ENCODE assay signal across 17 cellular contexts in genomic region chr13:23730251-23730650, GRCh38.
"Had no signal": no experiment of that assay in that cellular context is flagged by ENCODE, and none has a peak within 500 bp of the region (broad histone marks: within the 10 kb centered on the region; RNA-seq: fewer than 3 reads in every experiment).

No MANE protein-coding gene starts in this region.

- H3K4me1 ChIP-seq: right lobe of liver, uterus had no signal

- ATAC-seq: left lobe of liver; natural killer cell treated with Interleukin-12 subunit alpha and Interleukin-12 subunit beta and Interleukin-15 and Interleukin-18, amount 100 ng/mL, for 72 hours; pancreas; right lobe of liver; stimulated activated naive CD8-positive, alpha-beta T cell treated with anti-CD3 and anti-CD28 coated beads, Interleukin-15, amount 100 ng/mL, for 72 hours had no signal

- H3K4me3 ChIP-seq: dorsolateral prefrontal cortex, pancreas, right lobe of liver, tibial artery, uterus had no signal

- H3K27ac ChIP-seq: dorsolateral prefrontal cortex, neutrophil, pancreas, right lobe of liver, tibial artery, uterus had no signal

- H3K4me3 Mint-ChIP-seq: natural killer cell treated with Interleukin-12 subunit alpha and Interleukin-12 subunit beta and Interleukin-15 and Interleukin-18, amount 100 ng/mL, for 72 hours; neural crest cell; stimulated activated naive CD8-positive, alpha-beta T cell treated with anti-CD3 and anti-CD28 coated beads, Interleukin-15, amount 100 ng/mL, for 72 hours; type B pancreatic cell had no signal

- DNase-seq: dorsolateral prefrontal cortex; effector CD4-positive, alpha-beta T cell; head of caudate nucleus; pancreas; right lobe of liver; small intestine; stimulated activated CD4-positive, alpha-beta T cell treated with anti-CD3 and anti-CD28 coated beads, Interleukin-15, amount 100 ng/mL, for 24 hours; stimulated activated CD4-positive, alpha-beta T cell treated with anti-CD3 and anti-CD28 coated beads, Interleukin-2, amount 100 ng/mL, for 48 hours; stimulated activated naive CD4-positive, alpha-beta T cell; stimulated activated naive CD8-positive, alpha-beta T cell treated with anti-CD3 and anti-CD28 coated beads, Interleukin-15, amount 100 ng/mL, for 72 hours; tibial artery; uterus had no signal

- H3K36me3 ChIP-seq: neutrophil, right lobe of liver, uterus had no signal

- H3K36me3 Mint-ChIP-seq: natural killer cell treated with Interleukin-12 subunit alpha and Interleukin-12 subunit beta and Interleukin-15 and Interleukin-18, amount 100 ng/mL, for 72 hours had no signal

- H3K27me3 Mint-ChIP-seq: natural killer cell treated with Interleukin-12 subunit alpha and Interleukin-12 subunit beta and Interleukin-15 and Interleukin-18, amount 100 ng/mL, for 72 hours; stimulated activated naive CD8-positive, alpha-beta T cell treated with anti-CD3 and anti-CD28 coated beads, Interleukin-15, amount 100 ng/mL, for 72 hours; type B pancreatic cell had no signal

- H3K27me3 ChIP-seq: dorsolateral prefrontal cortex, neutrophil, pancreas, right lobe of liver, tibial artery, uterus had no signal

- H3K9me3 Mint-ChIP-seq: natural killer cell treated with Interleukin-12 subunit alpha and Interleukin-12 subunit beta and Interleukin-15 and Interleukin-18, amount 100 ng/mL, for 72 hours; neural crest cell; stimulated activated naive CD8-positive, alpha-beta T cell treated with anti-CD3 and anti-CD28 coated beads, Interleukin-15, amount 100 ng/mL, for 72 hours; type B pancreatic cell had no signal

- H3K4me1 Mint-ChIP-seq: stimulated activated naive CD8-positive, alpha-beta T cell treated with anti-CD3 and anti-CD28 coated beads, Interleukin-15, amount 100 ng/mL, for 72 hours had no signal

- H3K9me3 ChIP-seq: neutrophil, pancreas, right lobe of liver, tibial artery, uterus had no signal
